ENCODE assay signal across 16 cellular contexts in the genomic region with DNA sequence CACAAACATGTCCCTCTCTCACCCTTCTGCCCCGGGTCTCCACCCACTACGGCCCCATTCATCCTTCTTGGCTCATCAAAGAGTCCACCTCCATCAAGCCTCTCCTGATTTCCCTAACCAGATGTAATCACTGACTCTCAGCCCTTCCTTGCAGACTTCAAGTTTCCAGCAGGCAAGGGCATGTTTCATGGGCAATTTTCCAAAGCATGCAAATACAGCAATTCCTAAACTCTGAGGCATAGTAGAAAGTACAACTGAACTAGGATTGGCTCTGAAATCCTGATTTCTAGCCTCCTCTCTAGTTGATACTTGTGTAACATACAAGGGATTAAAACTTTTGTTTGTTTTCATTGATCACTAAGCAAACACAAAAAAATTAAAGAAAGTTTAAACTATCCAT.
DNase-seq lines count a peak whose midpoint lies in the region; ATAC-seq and TF ChIP-seq lines count a peak whose summit lies in the region.
"Had no signal": no experiment of that assay in that cellular context is flagged by ENCODE, and none has a peak within 500 bp of the region (broad histone marks: within the 10 kb centered on the region; RNA-seq: fewer than 3 reads in every experiment).

No MANE protein-coding gene starts in this region.

- no peak overlapping the region for H3K4me3 ChIP-seq in brain microvascular endothelial cell (ENCODE audit: low read depth, low read length)
- H3K4me3 ChIP-seq in right cardiac atrium (ENCODE audit: low read length) = no peak overlapping the region
- H3K4me3 ChIP-seq: coronary artery, left ventricle myocardium inferior had no signal

- peak; percentile 80 for DNase-seq in AG08395 (ENCODE audit: low spot score)
- peak; percentile 36 for DNase-seq in HS-5 (ENCODE audit: low read depth)
- DNase-seq in brain microvascular endothelial cell = peak; percentile 77
- DNase-seq in iris pigment epithelial cell (ENCODE audit: low read depth) = peak; percentile 91
- no peak for DNase-seq in NCI-H1417 (lab: John Stamatoyannopoulos, UW)
- no peak for DNase-seq in right cardiac atrium
- no peak for DNase-seq in activated CD4-positive, alpha-beta T cell treated with anti-CD3 and anti-CD28 coated beads, Interleukin-2, amount 50 U/mL, for 1 hour
- DNase-seq: activated naive CD4-positive, alpha-beta T cell treated with Interleukin-2 at 50 U/mL for 16 hours; DMS79 treated with DMSO at 0.1 percent for 48 hours; GOT3; head of caudate nucleus; left ventricle myocardium inferior; RPMI8226 had no signal

- TF ChIP-seq CTCF in brain microvascular endothelial cell (IDR thresholded peaks at IDR 0.05; ENCODE audit: low read depth, low read length, missing control alignments) = no peak

- peaks cover 2% of the 10 kb centered on the region for H3K4me1 ChIP-seq in right cardiac atrium (ENCODE audit: control insufficient read depth, insufficient read depth, low read length)

- intact Hi-C loops in right cardiac atrium (cut with DNase I) = no loop called here

- H3K9me3 ChIP-seq in right cardiac atrium (ENCODE audit: control insufficient read depth, low read length) = no peaks in the 10 kb centered on the region
- H3K9me3 ChIP-seq: left ventricle myocardium inferior had no signal

- H3K27ac ChIP-seq in brain microvascular endothelial cell = no peak overlapping the region
- no peak overlapping the region for H3K27ac ChIP-seq in right cardiac atrium (ENCODE audit: low read length)
- H3K27ac ChIP-seq: coronary artery, HL-60, left ventricle myocardium inferior had no signal

- ATAC-seq in right cardiac atrium (no peak), GM19324 (IDR thresholded peaks at IDR 0.05; ENCODE audit: low FRiP score, unreplicated experiment) (no peak)

- H3K27me3 ChIP-seq in brain microvascular endothelial cell (replicated peaks) (no peaks in the 10 kb centered on the region), right cardiac atrium (ENCODE audit: control insufficient read depth, insufficient read depth) (no peaks in the 10 kb centered on the region)

- in situ Hi-C loops in brain microvascular endothelial cell (cut with HindIII; ENCODE audit: low pct_ligation_motif_present, low sequenced_read_pairs) = no loop called here

- 89% methylated on average over 2 of the region's 2 CpGs for WGBS in right cardiac atrium

- H3K36me3 ChIP-seq in brain microvascular endothelial cell (replicated peaks) = no peaks in the 10 kb centered on the region
- H3K36me3 ChIP-seq: left ventricle myocardium inferior had no signal

Comparison
In these comparisons a context has a peak if more than half of its experiments do, and no peak if none do; other contexts are left out.
1. DNase-seq: peak in AG08395 (single experiment), HS-5 (single experiment), brain microvascular endothelial cell (single experiment) and iris pigment epithelial cell (single experiment); none in NCI-H1417 (0 of 3), right cardiac atrium (0 of 3) and activated CD4-positive, alpha-beta T cell treated with anti-CD3 and anti-CD28 coated beads, Interleukin-2, amount 50 U/mL, for 1 hour (single experiment).